ENCODE assay signal across 22 cellular contexts in genomic region chr6:149078383-149078782, GRCh38.
"Had no signal": no experiment of that assay in that cellular context is flagged by ENCODE, and none has a peak within 500 bp of the region (broad histone marks: within the 10 kb centered on the region; RNA-seq: fewer than 3 reads in every experiment).

No MANE protein-coding gene starts in this region.

- H3K27ac ChIP-seq: neutrophil had no signal

- H3K9me3 ChIP-seq: gastroesophageal sphincter, heart left ventricle, neutrophil, ovary, prostate gland had no signal

- H3K36me3 Mint-ChIP-seq: activated naive CD4-positive, alpha-beta T cell treated with anti-CD3 and anti-CD28 coated beads, Interleukin-2, amount 50 U/mL, for 24 hours; natural killer cell treated with Interleukin-12 subunit alpha and Interleukin-12 subunit beta and Interleukin-15 and Interleukin-18, amount 100 ng/mL, for 72 hours had no signal

- H3K4me3 Mint-ChIP-seq: activated naive CD4-positive, alpha-beta T cell treated with anti-CD3 and anti-CD28 coated beads, Interleukin-2, amount 50 U/mL, for 24 hours; effector memory CD8-positive, alpha-beta T cell; memory B cell; natural killer cell treated with Interleukin-12 subunit alpha and Interleukin-12 subunit beta and Interleukin-15 and Interleukin-18, amount 100 ng/mL, for 72 hours; WTC11 had no signal

- H3K36me3 ChIP-seq: brain microvascular endothelial cell, heart left ventricle, neutrophil, ovary, prostate gland had no signal

- H3K27ac Mint-ChIP-seq: activated naive CD4-positive, alpha-beta T cell treated with anti-CD3 and anti-CD28 coated beads, Interleukin-2, amount 50 U/mL, for 24 hours; effector memory CD8-positive, alpha-beta T cell; natural killer cell treated with Interleukin-12 subunit alpha and Interleukin-12 subunit beta and Interleukin-15 and Interleukin-18, amount 100 ng/mL, for 72 hours had no signal

- ATAC-seq: activated T-cell treated with anti-CD3 and anti-CD28 coated beads, Interleukin-2, amount 50 U/mL, for 72 hours; effector memory CD8-positive, alpha-beta T cell; esophagus mucosa; gastroesophageal sphincter; heart left ventricle; left colon; natural killer cell treated with Interleukin-12 subunit alpha and Interleukin-12 subunit beta and Interleukin-15 and Interleukin-18, amount 100 ng/mL, for 72 hours; WTC11 had no signal

- H3K27me3 Mint-ChIP-seq: activated naive CD4-positive, alpha-beta T cell treated with anti-CD3 and anti-CD28 coated beads, Interleukin-2, amount 50 U/mL, for 24 hours; effector memory CD8-positive, alpha-beta T cell; memory B cell; natural killer cell treated with Interleukin-12 subunit alpha and Interleukin-12 subunit beta and Interleukin-15 and Interleukin-18, amount 100 ng/mL, for 72 hours had no signal

- H3K9me3 Mint-ChIP-seq: activated naive CD4-positive, alpha-beta T cell treated with anti-CD3 and anti-CD28 coated beads, Interleukin-2, amount 50 U/mL, for 24 hours; effector memory CD8-positive, alpha-beta T cell; memory B cell; natural killer cell treated with Interleukin-12 subunit alpha and Interleukin-12 subunit beta and Interleukin-15 and Interleukin-18, amount 100 ng/mL, for 72 hours; WTC11 had no signal

- H3K4me3 ChIP-seq: gastroesophageal sphincter, heart left ventricle, ovary, prostate gland had no signal

- DNase-seq: activated CD4-positive, alpha-beta T cell treated with anti-CD3 and anti-CD28 coated beads, Interleukin-2, amount 50 U/mL, for 48 hours; activated gamma-delta T cell treated with Interleukin-2 at 50 U/mL for 16 hours; activated T-cell treated with anti-CD3 and anti-CD28 coated beads, Interleukin-2, amount 50 U/mL, for 72 hours; aorta; brain microvascular endothelial cell; caudate nucleus; effector memory CD8-positive, alpha-beta T cell; heart left ventricle; left colon; ovary; stimulated activated CD4-positive, alpha-beta T cell treated with anti-CD3 and anti-CD28 coated beads, Interleukin-4, amount 100 ng/mL, for 24 hours; stimulated activated naive CD4-positive, alpha-beta T cell treated with Interleukin-2 at 50 U/mL for 16 hours; T-helper 1 cell; T-helper 9 cell had no signal

- H3K27me3 ChIP-seq: brain microvascular endothelial cell, gastroesophageal sphincter, heart left ventricle, ovary had no signal
